ENCODE assay signal across 9 cellular contexts in the genomic region with DNA sequence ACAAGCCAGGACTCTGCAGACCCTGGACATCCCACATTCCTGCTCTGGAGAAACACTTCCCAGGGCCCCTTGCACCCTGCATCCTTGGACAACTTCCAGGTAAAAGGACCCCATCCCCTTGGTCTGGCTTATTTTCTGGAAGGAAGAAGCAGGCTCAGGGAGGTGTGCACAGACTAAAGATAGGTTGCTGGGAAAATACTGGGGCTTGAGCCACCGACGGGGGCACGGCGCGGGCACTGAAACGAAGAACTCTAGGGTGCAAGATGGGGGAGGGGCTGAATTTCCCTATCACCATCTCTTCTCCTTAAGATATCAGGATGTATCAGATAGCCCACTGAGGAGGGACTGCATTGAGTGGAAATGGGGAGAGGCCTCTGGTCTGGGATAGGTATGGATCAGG. TPM values are rescaled to one million over a fixed set of nuclear protein-coding genes. Genes with fewer than 3 reads are reported as not detected.
DNase-seq lines count a peak whose midpoint lies in the region; ATAC-seq and TF ChIP-seq lines count a peak whose summit lies in the region.
"Had no signal": no experiment of that assay in that cellular context is flagged by ENCODE, and none has a peak within 500 bp of the region (broad histone marks: within the 10 kb centered on the region; RNA-seq: fewer than 3 reads in every experiment).

No MANE protein-coding gene starts in this region.

- H3K36me3 ChIP-seq in GM23248 (ENCODE audit: low read depth) (peaks cover 8% of the 10 kb centered on the region; the same call in 1 of the 2 replicates), gastrocnemius medialis (peaks cover 0 to 35% of the 10 kb centered on the region in 2 donors), aorta (ENCODE audit: control insufficient read depth in 1 of 2, insufficient read depth in 2 of 2, low read length in 1 of 2) (peaks cover 2 to 3% of the 10 kb centered on the region in 2 donors)

- no peak for ATAC-seq in T-cell (replicated peaks in 1 of 4)
- no peak for ATAC-seq in gastrocnemius medialis
- ATAC-seq in aorta (ENCODE audit: low FRiP score), result no peak

- WGBS in GM23248 (ENCODE audit: low coverage in 1 of 2, low lambda C conversion rate in 2 of 2, missing lambda C conversion rate in 2 of 2), 2 experiments, result 56 to 63% methylated on average over 6 of the region's 6 CpGs
- WGBS in aorta, 2 donors, result 17% methylated on average over 6 of the region's 6 CpGs

- H3K36me3 Mint-ChIP-seq in T-cell, result peaks cover 13% of the 10 kb centered on the region

- H3K4me1 ChIP-seq in GM23248 (ENCODE audit: insufficient read depth) (peaks cover 13% of the 10 kb centered on the region; the same call in 1 of the 2 replicates), gastrocnemius medialis (peaks cover 19 to 24% of the 10 kb centered on the region in 2 donors), aorta (ENCODE audit: control insufficient read depth in 1 of 2, insufficient read depth in 2 of 2, low read length in 2 of 2) (no peaks in the 10 kb centered on the region)

- H3K9me3 ChIP-seq in GM23248 (ENCODE audit: low read depth) (no peaks in the 10 kb centered on the region), gastrocnemius medialis (no peaks in the 10 kb centered on the region), aorta (ENCODE audit: control insufficient read depth, low read length) (no peaks in the 10 kb centered on the region)

- H3K4me3 Mint-ChIP-seq in T-cell, result peak overlapping the region; percentile 77 to 86 (median 85)

- CTCF ChIA-PET in T-cell (lab: Charles Lee), result interaction anchor here (0.6 to 0.9 kb wide), 5 partner anchors 8 to 694 kb away, joined by 3 to 5 read pairs (median 3); a partner anchor contains a TSS

- TF ChIP-seq POLR2A in gastrocnemius medialis (IDR thresholded peaks at IDR 0.05), result no peak

- peaks cover 14 to 23% (median 16%) of the 10 kb centered on the region in 3 donors for H3K4me1 Mint-ChIP-seq in T-cell

- H3K27me3 ChIP-seq in GM23248 (replicated peaks; ENCODE audit: insufficient read depth) (no peaks in the 10 kb centered on the region), gastrocnemius medialis (no peaks in the 10 kb centered on the region), aorta (ENCODE audit: control insufficient read depth in 1 of 2, insufficient read depth in 2 of 2, low read length in 1 of 2) (no peaks in the 10 kb centered on the region)

- in situ Hi-C loops in GM23248 (cut with MboI), result no loop called here
- in situ Hi-C loops in gastrocnemius medialis (cut with MboI; ENCODE audit: low sequenced_read_pairs in 4 of 4), result loop anchor here in 2 of 4 donors (10.0 kb wide), 2 partner anchors 174 to 184 kb away; no protein-coding TSS in a partner anchor

- H4K20me1 ChIP-seq in GM23248 (ENCODE audit: insufficient read depth), result no peaks in the 10 kb centered on the region

- no peaks in the 10 kb centered on the region for H3K9me2 ChIP-seq in GM23248 (ENCODE audit: insufficient read depth)

- POLR2A ChIA-PET in T-cell (lab: Charles Lee), result no interaction called here

- intact Hi-C loops in gastrocnemius medialis (cut with DNase I; ENCODE audit: low total_unique reads), result loop anchor here (1.0 to 10.0 kb wide), 5 partner anchors 44 to 414 kb away; a partner anchor contains a TSS
- intact Hi-C loops in aorta (cut with DNase I), result loop anchor here in 1 of 2 donors (10.0 kb wide), 1 partner anchor 174 kb away; no protein-coding TSS in a partner anchor

- H3K4me3 ChIP-seq in GM23248 (peak overlapping the region; percentile 88), foreskin fibroblast (ENCODE audit: low read depth in 1 of 2, low read length in 2 of 2) (peak overlapping the region; percentile 71 to 72), gastrocnemius medialis (peak overlapping the region; percentile 59 to 91 (median 62)), aorta (ENCODE audit: low read length in 2 of 2) (no peak overlapping the region)

- H3K9me3 Mint-ChIP-seq in T-cell, result no peaks in the 10 kb centered on the region

- no peaks in the 10 kb centered on the region for H3F3A ChIP-seq in GM23248 (ENCODE audit: insufficient read depth)

- peak overlapping the region; percentile 84 for H3K9ac ChIP-seq in GM23248

- H2AFZ ChIP-seq in GM23248, result peak overlapping the region; percentile 88

- H3K27me3 Mint-ChIP-seq in T-cell, result peaks cover 5% of the 10 kb centered on the region in 2 donors

- H3K27ac Mint-ChIP-seq in T-cell, result peak overlapping the region; percentile 66 to 80

- H3K79me2 ChIP-seq in GM23248 (ENCODE audit: insufficient read depth), result peaks cover 7% of the 10 kb centered on the region; the same call in 1 of the 2 replicates

- H3K4me2 ChIP-seq in GM23248 (ENCODE audit: unreplicated experiment), result peak overlapping the region; percentile 97

- H3K27ac ChIP-seq in GM23248 (no peak overlapping the region), gastrocnemius medialis (peak overlapping the region in 3 of 4 donors; percentile 56 to 90 (median 64)), aorta (ENCODE audit: low read depth in 1 of 2, low read length in 2 of 2) (no peak overlapping the region)

- TF ChIP-seq CTCF in foreskin fibroblast (IDR thresholded peaks at IDR 0.05; ENCODE audit: low read depth, low read length) (no peak), gastrocnemius medialis (IDR thresholded peaks at IDR 0.05 in 4 of 5, conservative IDR thresholded peaks at IDR 0.05 in 1 of 5) (no peak)

- no peak for DNase-seq in GM23248
- DNase-seq in T-cell, result no peak
- no peak for DNase-seq in foreskin fibroblast
- no peak for DNase-seq in gastrocnemius medialis
- no peak for DNase-seq in NCI-H2029 (lab: John Stamatoyannopoulos, UW)
- DNase-seq in NCI-H1417 treated with DMSO at 0.1 percent for 48 hours (lab: John Stamatoyannopoulos, UW), result no peak
- no peak for DNase-seq in aorta
- DNase-seq in HK-2 (ENCODE audit: unreplicated experiment), result no peak
- DNase-seq: effector memory CD4-positive, alpha-beta T cell had no signal

RNA-seq across cellular contexts. Expression of a gene that starts 0.8 kb away (rescaled TPM):
- total RNA-seq in GM23248 (2014; rRNA removed; shearing (Covaris generic)), result 3.0 and 3.4 TPM in 2 replicates
- 1.7 and 2.5 TPM in 2 replicates for polyA plus RNA-seq in GM23248 (2016; fragmentation: Nextera tagmentation; extraction: Ambion mirVana)
- total RNA-seq in T-cell, result 10 to 100 TPM in 1 of 5 donors, 1 to 10 TPM in 4; 5.2 to 10.4 (median 8.9) TPM
- total RNA-seq in gastrocnemius medialis, result 1 to 10 TPM; 2.9 to 6.9 (median 5.5) TPM
- total RNA-seq in aorta, result 1 to 10 TPM; 3.7 to 5.4 TPM
- 10 to 100 TPM in 1 of 2 donors, 1 to 10 TPM in 1; 1.0 to 16.2 TPM for polyA plus RNA-seq in aorta

RNA-seq across cellular contexts. Expression of a gene that starts 1.7 kb away (rescaled TPM):
- total RNA-seq in GM23248 (2014; rRNA removed; shearing (Covaris generic)), result 2.1 TPM in 1 of 2 replicates, not detected in the other
- polyA plus RNA-seq in GM23248 (2016; fragmentation: Nextera tagmentation; extraction: Ambion mirVana) (not detected in 2 replicates), aorta (1 to 10 TPM in 1 of 2 donors, under 1 TPM in 1; 0.61 to 1.5 TPM)
- total RNA-seq in T-cell (under 1 TPM in 2 of 5 donors, not detected in 3; 0.44 to 0.60 TPM), gastrocnemius medialis (1 to 10 TPM in 3 of 4 donors, under 1 TPM in 1; 0.59 to 6.2 (median 1.8) TPM), aorta (1 to 10 TPM; 3.5 to 8.8 TPM)

RNA-seq across cellular contexts. Expression of a gene that starts 8.6 kb away (rescaled TPM):
- total RNA-seq in GM23248 (2014; rRNA removed; shearing (Covaris generic)), result 104 and 136 TPM in 2 replicates
- polyA plus RNA-seq in GM23248 (2016; fragmentation: Nextera tagmentation; extraction: Ambion mirVana), result 204 and 205 TPM in 2 replicates
- total RNA-seq in T-cell, result 100 to 1,000 TPM; 124 to 131 (median 127) TPM
- 100 to 1,000 TPM; 152 to 186 (median 166) TPM for total RNA-seq in gastrocnemius medialis
- total RNA-seq in aorta, result 10 to 100 TPM; 74.8 to 75.5 TPM
- 100 to 1,000 TPM; 213 to 236 TPM for polyA plus RNA-seq in aorta

RNA-seq across cellular contexts. Expression of a gene that starts 31.7 kb away (rescaled TPM):
- total RNA-seq in GM23248 (2014; rRNA removed; shearing (Covaris generic)), result not detected in 2 replicates
- polyA plus RNA-seq in GM23248 (2016; fragmentation: Nextera tagmentation; extraction: Ambion mirVana) (not detected in 2 replicates), aorta (1 to 10 TPM; 1.1 to 2.5 TPM)
- total RNA-seq in T-cell (under 1 TPM in 3 of 5 donors, not detected in 2; 0.58 to 0.86 (median 0.70) TPM), gastrocnemius medialis (not detected), aorta (under 1 TPM; 0.33 to 0.65 TPM)

RNA-seq across cellular contexts. Expression of a gene that starts 43.5 kb away (rescaled TPM):
- 5.7 and 10.0 TPM in 2 replicates for total RNA-seq in GM23248 (2014; rRNA removed; shearing (Covaris generic))
- polyA plus RNA-seq in GM23248 (2016; fragmentation: Nextera tagmentation; extraction: Ambion mirVana) (5.5 and 6.4 TPM in 2 replicates), aorta (10 to 100 TPM in 1 of 2 donors, 1 to 10 TPM in 1; 7.3 to 20.9 TPM)
- total RNA-seq in T-cell (10 to 100 TPM; 18.9 to 28.1 (median 19.5) TPM), gastrocnemius medialis (100 to 1,000 TPM in 2 of 4 donors, 10 to 100 TPM in 2; 82.8 to 121 (median 93.3) TPM), aorta (10 to 100 TPM; 22.2 to 32.1 TPM)

Comparison
In these comparisons a context has a peak if more than half of its experiments do, and no peak if none do; other contexts are left out.
1. H3K27ac ChIP-seq: peak in gastrocnemius medialis (3 of 4); none in GM23248 (single experiment) and aorta (0 of 2).
2. H3K4me3 ChIP-seq: peak in GM23248 (single experiment), foreskin fibroblast (2 of 2) and gastrocnemius medialis (4 of 4); none in aorta (0 of 2).